In genomic region chr2:84421791-84422190, GRCh38 we compare ENCODE assay signal across 23 cellular contexts. TPM values are rescaled to one million over a fixed set of nuclear protein-coding genes. Genes with fewer than 3 reads are reported as not detected.
DNase-seq lines count a peak whose midpoint lies in the region; ATAC-seq, FAIRE-seq and TF ChIP-seq lines count a peak whose summit lies in the region.
"Had no signal": no experiment of that assay in that cellular context is flagged by ENCODE, and none has a peak within 500 bp of the region (broad histone marks: within the 10 kb centered on the region; RNA-seq: fewer than 3 reads in every experiment).

No MANE protein-coding gene starts in this region.

- CTCF ChIA-PET in CD8-positive, alpha-beta T cell (lab: Charles Lee), result interaction anchor here (0.8 to 0.9 kb wide), 2 partner anchors 107 to 391 kb away, joined by 3 to 4 read pairs; no protein-coding TSS in a partner anchor

- peaks cover 23% of the 10 kb centered on the region for H3K36me3 ChIP-seq in CD8-positive, alpha-beta T cell (ENCODE audit: insufficient read depth, low read length)
- H3K36me3 ChIP-seq in mucosa of descending colon (ENCODE audit: low read depth), result peaks cover 6% of the 10 kb centered on the region

- ATAC-seq in activated T-cell treated with anti-CD3 and anti-CD28 coated beads, Interleukin-2, amount 50 U/mL, for 72 hours (replicated peaks in 1 of 2), result no peak
- no peak for ATAC-seq in CD8-positive, alpha-beta T cell
- ATAC-seq in left ventricle myocardium superior (peak; percentile 89), mucosa of descending colon (peak; percentile 25), HG03460 (IDR thresholded peaks at IDR 0.05; ENCODE audit: unreplicated experiment) (no peak)

- H3K9me3 Mint-ChIP-seq in activated T-cell treated with anti-CD3 and anti-CD28 coated beads, Interleukin-2, amount 50 U/mL, for 24 hours, result no peaks in the 10 kb centered on the region
- no peaks in the 10 kb centered on the region for H3K9me3 Mint-ChIP-seq in activated T-cell treated with anti-CD3 and anti-CD28 coated beads, Interleukin-2, amount 50 U/mL, for 72 hours
- no peaks in the 10 kb centered on the region for H3K9me3 Mint-ChIP-seq in CD8-positive, alpha-beta T cell
- H3K9me3 Mint-ChIP-seq: CD4-positive, alpha-beta T cell had no signal

- H3K27ac Mint-ChIP-seq in activated T-cell treated with anti-CD3 and anti-CD28 coated beads, Interleukin-2, amount 50 U/mL, for 24 hours, result peak overlapping the region; percentile 35
- H3K27ac Mint-ChIP-seq in activated T-cell treated with anti-CD3 and anti-CD28 coated beads, Interleukin-2, amount 50 U/mL, for 72 hours, result no peak overlapping the region
- peak overlapping the region; percentile 47 for H3K27ac Mint-ChIP-seq in CD8-positive, alpha-beta T cell
- H3K27ac Mint-ChIP-seq: CD4-positive, alpha-beta T cell had no signal

- H3K36me3 Mint-ChIP-seq in activated T-cell treated with anti-CD3 and anti-CD28 coated beads, Interleukin-2, amount 50 U/mL, for 24 hours (ENCODE audit: low read depth), result peaks cover 43% of the 10 kb centered on the region
- H3K36me3 Mint-ChIP-seq in activated T-cell treated with anti-CD3 and anti-CD28 coated beads, Interleukin-2, amount 50 U/mL, for 72 hours (ENCODE audit: insufficient read depth in 2 of 2), result peaks cover 2 to 9% of the 10 kb centered on the region in 2 donors
- peaks cover 33% of the 10 kb centered on the region for H3K36me3 Mint-ChIP-seq in CD8-positive, alpha-beta T cell

- H3K9me3 ChIP-seq in CD8-positive, alpha-beta T cell (ENCODE audit: low read length), result no peaks in the 10 kb centered on the region
- no peaks in the 10 kb centered on the region for H3K9me3 ChIP-seq in mucosa of descending colon
- H3K9me3 ChIP-seq: BLaER1 treated with 17β-estradiol and CSF1 and Interleukin-3, amounts not matched to agents 10 nM and 100 nM; MG63 had no signal

- no peak for DNase-seq in activated T-cell treated with anti-CD3 and anti-CD28 coated beads, Interleukin-2, amount 50 U/mL, for 24 hours
- DNase-seq in activated T-cell treated with anti-CD3 and anti-CD28 coated beads, Interleukin-2, amount 50 U/mL, for 72 hours, result no peak
- DNase-seq in CD8-positive, alpha-beta T cell, result no peak
- DNase-seq in left ventricle myocardium superior, result no peak
- no peak for DNase-seq in mucosa of descending colon
- no peak for DNase-seq in HTR-8/SVneo (ENCODE audit: insufficient read length, low spot score)
- no peak for DNase-seq in occipital lobe (lab: John Stamatoyannopoulos, UW)
- DNase-seq: CD4-positive, alpha-beta T cell; COR-L47; DMS53; GM23248; H7; KG1; MG63; NCI-H2029; NCI-H446; NCI-H526; NCI-H82; RPMI8226; SHP77 treated with DMSO at 0.1 percent for 48 hours had no signal

- H3K27me3 Mint-ChIP-seq in activated T-cell treated with anti-CD3 and anti-CD28 coated beads, Interleukin-2, amount 50 U/mL, for 24 hours, result no peaks in the 10 kb centered on the region
- no peaks in the 10 kb centered on the region for H3K27me3 Mint-ChIP-seq in activated T-cell treated with anti-CD3 and anti-CD28 coated beads, Interleukin-2, amount 50 U/mL, for 72 hours (ENCODE audit: low read depth)
- H3K27me3 Mint-ChIP-seq in CD8-positive, alpha-beta T cell (ENCODE audit: low read depth), result no peaks in the 10 kb centered on the region
- H3K27me3 Mint-ChIP-seq: CD4-positive, alpha-beta T cell had no signal

- FAIRE-seq in HTR-8/SVneo (lab: Jason Lieb, UNC), result no peak
- FAIRE-seq: GM18507 had no signal

- POLR2A ChIA-PET in CD8-positive, alpha-beta T cell (lab: Charles Lee), result no interaction called here

- no peak overlapping the region for H3K4me3 ChIP-seq in CD8-positive, alpha-beta T cell (ENCODE audit: low read depth, low read length)
- H3K4me3 ChIP-seq in mucosa of descending colon, result no peak overlapping the region
- H3K4me3 ChIP-seq: BLaER1 treated with 17β-estradiol and CSF1 and Interleukin-3, amounts not matched to agents 10 nM and 100 nM; GM23248; MG63 had no signal

- no peak for TF ChIP-seq CTCF in CD8-positive, alpha-beta T cell (IDR thresholded peaks at IDR 0.05)
- TF ChIP-seq CTCF in mucosa of descending colon (IDR thresholded peaks at IDR 0.05), result no peak

- H3K27me3 ChIP-seq in CD8-positive, alpha-beta T cell (ENCODE audit: insufficient read depth, low read length), result no peaks in the 10 kb centered on the region
- H3K27me3 ChIP-seq: BLaER1 treated with 17β-estradiol and CSF1 and Interleukin-3, amounts not matched to agents 10 nM and 100 nM; MG63 had no signal

- peaks cover 5% of the 10 kb centered on the region for H3K4me1 Mint-ChIP-seq in activated T-cell treated with anti-CD3 and anti-CD28 coated beads, Interleukin-2, amount 50 U/mL, for 24 hours (ENCODE audit: low read depth)
- peaks cover 7% of the 10 kb centered on the region for H3K4me1 Mint-ChIP-seq in activated T-cell treated with anti-CD3 and anti-CD28 coated beads, Interleukin-2, amount 50 U/mL, for 72 hours (ENCODE audit: low read depth)
- no peaks in the 10 kb centered on the region for H3K4me1 Mint-ChIP-seq in CD8-positive, alpha-beta T cell (ENCODE audit: low read depth)

- intact Hi-C loops in CD8-positive, alpha-beta T cell (cut with DNase I, micrococcal nuclease), result loop anchor here in 1 of 2 experiments (5.0 kb wide), 1 partner anchor 399 kb away; no protein-coding TSS in a partner anchor
- intact Hi-C loops in left ventricle myocardium superior (cut with micrococcal nuclease) (no loop called here), mucosa of descending colon (cut with DNase I, micrococcal nuclease) (no loop called here)

- H3K27ac ChIP-seq in CD8-positive, alpha-beta T cell (ENCODE audit: low read depth, low read length), result no peak overlapping the region
- H3K27ac ChIP-seq: BLaER1 treated with 17β-estradiol and CSF1 and Interleukin-3, amounts not matched to agents 10 nM and 100 nM; GM23248 had no signal

- H3K4me3 Mint-ChIP-seq in activated T-cell treated with anti-CD3 and anti-CD28 coated beads, Interleukin-2, amount 50 U/mL, for 24 hours, result no peak overlapping the region
- no peak overlapping the region for H3K4me3 Mint-ChIP-seq in activated T-cell treated with anti-CD3 and anti-CD28 coated beads, Interleukin-2, amount 50 U/mL, for 72 hours
- H3K4me3 Mint-ChIP-seq in CD8-positive, alpha-beta T cell, result no peak overlapping the region
- H3K4me3 Mint-ChIP-seq: CD4-positive, alpha-beta T cell had no signal

- no peaks in the 10 kb centered on the region for H3K4me1 ChIP-seq in CD8-positive, alpha-beta T cell (ENCODE audit: insufficient read depth, low read length)
- no peaks in the 10 kb centered on the region for H3K4me1 ChIP-seq in mucosa of descending colon (ENCODE audit: low read depth)
- H3K4me1 ChIP-seq: BLaER1 treated with 17β-estradiol and CSF1 and Interleukin-3, amounts not matched to agents 10 nM and 100 nM had no signal

RNA-seq across cellular contexts. Expression of gene SUCLG1, which starts 37.3 kb away (rescaled TPM):
- total RNA-seq in activated T-cell treated with anti-CD3 and anti-CD28 coated beads, Interleukin-2, amount 50 U/mL, for 72 hours, result 10 to 100 TPM; 66.0 to 66.8 TPM
- total RNA-seq in CD8-positive, alpha-beta T cell, result 10 to 100 TPM; 31.6 to 35.1 TPM
- total RNA-seq in left ventricle myocardium superior, result 308 TPM
- total RNA-seq in mucosa of descending colon, result 100 to 1,000 TPM; 130 to 202 (median 195) TPM
- total RNA-seq in occipital lobe, result 105 TPM

Comparison
In these comparisons a context has a peak if more than half of its experiments do, and no peak if none do; other contexts are left out.
1. ATAC-seq: peak in left ventricle myocardium superior (single experiment) and mucosa of descending colon (single experiment); none in activated T-cell treated with anti-CD3 and anti-CD28 coated beads, Interleukin-2, amount 50 U/mL, for 72 hours (0 of 2), CD8-positive, alpha-beta T cell (single experiment) and HG03460 (single experiment).